8 cellular contexts compared by ENCODE assay signal in the genomic region with DNA sequence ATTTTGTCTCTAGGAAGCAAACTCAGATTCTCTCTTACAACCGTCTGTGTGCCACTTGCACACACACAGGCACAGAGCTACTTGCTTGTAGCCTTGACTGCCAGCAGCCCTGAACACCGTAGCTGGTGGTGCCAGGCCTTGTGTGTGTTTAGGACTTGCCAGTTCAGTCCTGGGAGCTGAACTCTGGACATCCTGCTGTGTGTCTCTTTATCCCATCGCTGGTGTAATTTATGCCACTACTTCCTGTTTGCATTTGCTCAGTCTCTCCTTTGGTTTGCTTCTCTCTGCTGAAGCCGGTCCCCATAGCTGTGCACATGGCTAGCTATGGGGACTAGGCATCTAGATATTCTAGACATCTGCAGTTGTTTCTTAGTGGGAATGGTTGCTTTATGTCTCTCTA. TPM values are rescaled to one million over a fixed set of nuclear protein-coding genes. Genes with fewer than 3 reads are reported as not detected.
A peak's percentile ranks its signal among the peaks of the same experiment; 100 is the strongest.
DNase-seq lines count a peak whose midpoint lies in the region; ATAC-seq and TF ChIP-seq lines count a peak whose summit lies in the region.
"Had no signal": no experiment of that assay in that cellular context is flagged by ENCODE, and none has a peak within 500 bp of the region (broad histone marks: within the 10 kb centered on the region; RNA-seq: fewer than 3 reads in every experiment).

No MANE protein-coding gene starts in this region.

- H3K27ac Mint-ChIP-seq in HFFc6 (peak overlapping the region; percentile 37; the same call in 1 of the 2 replicates), progenitor cell of endocrine pancreas (peak overlapping the region; percentile 69)
- peak overlapping the region; percentile 28 for H3K27ac Mint-ChIP-seq in dendritic cell treated with granulocyte-macrophage colony-stimulating factor and Interleukin-4, amounts not matched to agents 40 ng/mL and 50 ng/mL, for 4 days

- intact Hi-C loops in dendritic cell treated with granulocyte-macrophage colony-stimulating factor and Interleukin-4, amounts not matched to agents 40 ng/mL and 50 ng/mL, for 4 days (cut with micrococcal nuclease): no loop called here

- H3K4me3 ChIP-seq in foreskin fibroblast (ENCODE audit: low read depth in 1 of 2, low read length in 2 of 2): no peak overlapping the region

- DNase-seq in HFFc6: no peak
- peak; percentile 96 for DNase-seq in NCI-H69 (lab: John Stamatoyannopoulos, UW)
- no peak for DNase-seq in progenitor cell of endocrine pancreas (ENCODE audit: low spot score, unreplicated experiment)
- no peak for DNase-seq in NCI-H2171 treated with DMSO at 0.1 percent for 48 hours (lab: John Stamatoyannopoulos, UW)
- DNase-seq in foreskin fibroblast: no peak
- DNase-seq: NCI-H187 treated with DMSO at 0.1 percent for 48 hours had no signal

- H3K4me3 Mint-ChIP-seq in HFFc6 (no peak overlapping the region), progenitor cell of endocrine pancreas (ENCODE audit: low read depth) (no peak overlapping the region)
- H3K4me3 Mint-ChIP-seq in dendritic cell treated with granulocyte-macrophage colony-stimulating factor and Interleukin-4, amounts not matched to agents 40 ng/mL and 50 ng/mL, for 4 days: no peak overlapping the region

- ATAC-seq in GM21619 (IDR thresholded peaks at IDR 0.05; ENCODE audit: unreplicated experiment): no peak

- no peaks in the 10 kb centered on the region for H3K9me3 Mint-ChIP-seq in HFFc6
- H3K9me3 Mint-ChIP-seq in dendritic cell treated with granulocyte-macrophage colony-stimulating factor and Interleukin-4, amounts not matched to agents 40 ng/mL and 50 ng/mL, for 4 days: no peaks in the 10 kb centered on the region
- no peaks in the 10 kb centered on the region for H3K9me3 Mint-ChIP-seq in progenitor cell of endocrine pancreas (ENCODE audit: low read depth)

- H3K36me3 Mint-ChIP-seq in HFFc6 (ENCODE audit: low read depth) (0 out of 2 replicates have a peak, but pooled peaks cover 9% of the 10 kb centered on the region), progenitor cell of endocrine pancreas (ENCODE audit: insufficient read depth) (peaks cover 6% of the 10 kb centered on the region)
- H3K36me3 Mint-ChIP-seq in dendritic cell treated with granulocyte-macrophage colony-stimulating factor and Interleukin-4, amounts not matched to agents 40 ng/mL and 50 ng/mL, for 4 days (ENCODE audit: low read depth): peaks cover 75% of the 10 kb centered on the region

- TF ChIP-seq CTCF in HFFc6 (IDR thresholded peaks at IDR 0.05): no peak
- no peak for TF ChIP-seq CTCF in progenitor cell of endocrine pancreas (IDR thresholded peaks at IDR 0.05; ENCODE audit: unreplicated experiment)
- TF ChIP-seq CTCF in foreskin fibroblast (IDR thresholded peaks at IDR 0.05; ENCODE audit: low read depth, low read length): no peak

- H3K4me1 Mint-ChIP-seq in HFFc6 (ENCODE audit: low read depth) (peaks cover 23% of the 10 kb centered on the region), progenitor cell of endocrine pancreas (ENCODE audit: low read depth) (peaks cover 25% of the 10 kb centered on the region)
- H3K4me1 Mint-ChIP-seq in dendritic cell treated with granulocyte-macrophage colony-stimulating factor and Interleukin-4, amounts not matched to agents 40 ng/mL and 50 ng/mL, for 4 days (ENCODE audit: low read depth): peaks cover 72% of the 10 kb centered on the region

- H3K27me3 Mint-ChIP-seq in HFFc6 (ENCODE audit: insufficient read depth) (no peaks in the 10 kb centered on the region), progenitor cell of endocrine pancreas (no peaks in the 10 kb centered on the region)
- no peaks in the 10 kb centered on the region for H3K27me3 Mint-ChIP-seq in dendritic cell treated with granulocyte-macrophage colony-stimulating factor and Interleukin-4, amounts not matched to agents 40 ng/mL and 50 ng/mL, for 4 days

RNA-seq across cellular contexts. Expression of a gene that starts 24.0 kb away (rescaled TPM):
- total RNA-seq in HFFc6 (2021; fragmentation: NEBNext Ultra II Directional; extraction: Animal tissue kit (Norgen Biotek cat#: 25700)): 10 to 100 TPM; 26.4 to 29.9 (median 27.9) TPM
- 55.5 and 59.1 TPM in 2 replicates for total RNA-seq in progenitor cell of endocrine pancreas

RNA-seq across cellular contexts. Expression of a gene that starts 49.7 kb away (rescaled TPM):
- 10 to 100 TPM; 24.7 to 31.7 (median 29.5) TPM for total RNA-seq in HFFc6 (2021; fragmentation: NEBNext Ultra II Directional; extraction: Animal tissue kit (Norgen Biotek cat#: 25700))
- 75.3 and 77.8 TPM in 2 replicates for total RNA-seq in progenitor cell of endocrine pancreas

RNA-seq across cellular contexts. Expression of a gene that starts 54.0 kb away (rescaled TPM):
- total RNA-seq in HFFc6 (2021; fragmentation: NEBNext Ultra II Directional; extraction: Animal tissue kit (Norgen Biotek cat#: 25700)): under 1 TPM; 0.34 to 0.72 (median 0.41) TPM
- 39.4 and 39.7 TPM in 2 replicates for total RNA-seq in progenitor cell of endocrine pancreas

Comparison
In these comparisons a context has a peak if more than half of its experiments do, and no peak if none do; other contexts are left out.
1. RNA of a gene that starts 54.0 kb away (total RNA-seq): 39.4 to 39.7 TPM in progenitor cell of endocrine pancreas; 0.34 to 0.72 TPM in HFFc6; every median in the first group is over 10 times any median in the second.
2. Peak in every context shown above with its lines, with median percentiles within 50 percentile points of each other: H3K27ac Mint-ChIP-seq.